ENCODE assay signal across 17 cellular contexts in genomic region chr19:5940260-5941208, GRCh38. TPM values are rescaled to one million over a fixed set of nuclear protein-coding genes. Genes with fewer than 3 reads are reported as not detected.
DNase-seq lines count a peak whose midpoint lies in the region; ATAC-seq and TF ChIP-seq lines count a peak whose summit lies in the region.
"Had no signal": no experiment of that assay in that cellular context is flagged by ENCODE, and none has a peak within 500 bp of the region (broad histone marks: within the 10 kb centered on the region; RNA-seq: fewer than 3 reads in every experiment).

No MANE protein-coding gene starts in this region.

- intact Hi-C loops in Right ventricle myocardium superior (cut with DNase I), result no loop called here
- intact Hi-C loops in cardiac septum (cut with DNase I), result no loop called here
- intact Hi-C loops in heart left ventricle (cut with DNase I), result no loop called here
- intact Hi-C loops in Caco-2 (cut with micrococcal nuclease; ENCODE audit: unreplicated experiment), result no loop called here

- H3K4me2 ChIP-seq in neural progenitor cell, result no peak overlapping the region

- no peaks in the 10 kb centered on the region for H3K27me3 Mint-ChIP-seq in neural progenitor cell (ENCODE audit: insufficient read depth, low read depth)
- no peaks in the 10 kb centered on the region for H3K27me3 Mint-ChIP-seq in Caco-2 (ENCODE audit: insufficient read depth, unreplicated experiment)

- H3K4me3 ChIP-seq in heart left ventricle (no peak overlapping the region), neural progenitor cell (no peak overlapping the region), stomach smooth muscle (ENCODE audit: low read length in 2 of 2) (no peak overlapping the region), Caco-2 (ENCODE audit: low read depth, low read length) (no peak overlapping the region)

- H3K36me3 ChIP-seq in heart left ventricle (peaks cover 0 to 53% (median 47%) of the 10 kb centered on the region in 9 donors), neural progenitor cell (no peaks in the 10 kb centered on the region), stomach smooth muscle (ENCODE audit: control insufficient read depth in 2 of 2, insufficient read depth in 2 of 2, low read length in 2 of 2) (peaks cover 11 to 35% of the 10 kb centered on the region in 2 donors), Caco-2 (ENCODE audit: control insufficient read depth, insufficient read depth, low read length) (peaks cover 2% of the 10 kb centered on the region; the same call in 1 of the 2 replicates)

- no peak overlapping the region for H2AFZ ChIP-seq in neural progenitor cell (replicated peaks)

- H3K9me3 ChIP-seq in heart left ventricle (no peaks in the 10 kb centered on the region), neural progenitor cell (ENCODE audit: low read depth) (no peaks in the 10 kb centered on the region), stomach smooth muscle (ENCODE audit: control insufficient read depth in 2 of 2, low read length in 2 of 2) (no peaks in the 10 kb centered on the region), Caco-2 (no peaks in the 10 kb centered on the region)

- peaks cover 0 to 40% (median 15%) of the 10 kb centered on the region in 12 donors for H3K4me1 ChIP-seq in heart left ventricle
- peaks cover 5% of the 10 kb centered on the region for H3K4me1 ChIP-seq in neural progenitor cell
- peaks cover 63% of the 10 kb centered on the region for H3K4me1 ChIP-seq in stomach smooth muscle (ENCODE audit: control insufficient read depth, insufficient read depth, low read length)
- H3K4me1 ChIP-seq in Caco-2, result no peaks in the 10 kb centered on the region

- H4K20me1 ChIP-seq in neural progenitor cell (ENCODE audit: low read depth), result peaks cover 90% of the 10 kb centered on the region

- no peaks in the 10 kb centered on the region for H3F3A ChIP-seq in neural progenitor cell (ENCODE audit: low read depth)

- WGBS in heart left ventricle, 4 donors, result 72 to 78% (median 73%) methylated on average over 16 to 21 of the region's 21 CpGs

- POLR2A ChIA-PET in Caco-2 (lab: Charles Lee), result no interaction called here

- peaks cover 31% of the 10 kb centered on the region for H3K36me3 Mint-ChIP-seq in neural progenitor cell
- H3K36me3 Mint-ChIP-seq in Caco-2 (ENCODE audit: insufficient read depth, unreplicated experiment), result peaks cover 60% of the 10 kb centered on the region

- TF ChIP-seq CTCF in heart left ventricle (IDR thresholded peaks at IDR 0.05), result no peak
- TF ChIP-seq CTCF in neural progenitor cell (IDR thresholded peaks at IDR 0.05), result no peak
- TF ChIP-seq CTCF in Caco-2 (IDR thresholded peaks at IDR 0.05; ENCODE audit: insufficient read depth in 1 of 2, low read depth in 1 of 2, low read length in 1 of 2, severe bottlenecking in 1 of 2, unreplicated experiment in 1 of 2), result no peak

- peaks cover 61% of the 10 kb centered on the region for H3K79me2 ChIP-seq in neural progenitor cell (ENCODE audit: low read depth)

- TF ChIP-seq POLR2A in heart left ventricle (IDR thresholded peaks at IDR 0.05), result no peak

- CTCF ChIA-PET in Caco-2 (lab: Charles Lee), result no interaction called here

- DNase-seq in Right ventricle myocardium superior, result no peak
- no peak for DNase-seq in cardiac septum (ENCODE audit: low spot score)
- no peak for DNase-seq in heart left ventricle
- no peak for DNase-seq in neural progenitor cell (ENCODE audit: low spot score)
- no peak for DNase-seq in HuH-7.5 (ENCODE audit: low spot score)
- DNase-seq in Caco-2, result no peak
- DNase-seq in NCI-H524 treated with DMSO at 0.1 percent for 48 hours (lab: John Stamatoyannopoulos, UW), result no peak
- DNase-seq: CD8-positive, alpha-beta T cell; DMS79; KBM-7; MV-4-11; NCI-H1417; NCI-H187; NCI-H2107; NCI-H2227 treated with DMSO at 0.1 percent for 48 hours; NCI-H524 had no signal

- H3K9ac ChIP-seq in neural progenitor cell, result no peak overlapping the region
- peak overlapping the region in 1 of 2 donors; percentile 5 for H3K9ac ChIP-seq in stomach smooth muscle (ENCODE audit: low read length in 2 of 2)

- H3K9me3 Mint-ChIP-seq in neural progenitor cell (no peaks in the 10 kb centered on the region), Caco-2 (ENCODE audit: unreplicated experiment) (no peaks in the 10 kb centered on the region)
- H3K9me3 Mint-ChIP-seq: CD8-positive, alpha-beta T cell had no signal

- peaks cover 40% of the 10 kb centered on the region for H3K4me1 Mint-ChIP-seq in neural progenitor cell
- H3K4me1 Mint-ChIP-seq in Caco-2 (ENCODE audit: low read depth, unreplicated experiment), result no peaks in the 10 kb centered on the region

- H3K27ac Mint-ChIP-seq in neural progenitor cell, result peak overlapping the region; percentile 91
- H3K27ac Mint-ChIP-seq in Caco-2 (ENCODE audit: unreplicated experiment), result no peak overlapping the region
- H3K27ac Mint-ChIP-seq: CD8-positive, alpha-beta T cell had no signal

- H3K4me3 Mint-ChIP-seq in neural progenitor cell (no peak overlapping the region), Caco-2 (ENCODE audit: unreplicated experiment) (no peak overlapping the region)
- H3K4me3 Mint-ChIP-seq: CD8-positive, alpha-beta T cell had no signal

- H3K27ac ChIP-seq in heart left ventricle, result peak overlapping the region in 8 of 12 donors; percentile 25 to 68 (median 42)
- H3K27ac ChIP-seq in neural progenitor cell, result no peak overlapping the region
- H3K27ac ChIP-seq in stomach smooth muscle (ENCODE audit: low read length), result peak overlapping the region; percentile 69

- BruUV-seq in Caco-2 (replicated peaks; lab: Mats Ljungman, UMichigan), result no TSS peak

- no peaks in the 10 kb centered on the region for H3K27me3 ChIP-seq in heart left ventricle
- no peaks in the 10 kb centered on the region for H3K27me3 ChIP-seq in neural progenitor cell
- no peaks in the 10 kb centered on the region for H3K27me3 ChIP-seq in stomach smooth muscle (ENCODE audit: control insufficient read depth in 1 of 2, insufficient read depth in 2 of 2, low read length in 2 of 2)
- no peaks in the 10 kb centered on the region for H3K27me3 ChIP-seq in Caco-2 (replicated peaks; ENCODE audit: control insufficient read depth, insufficient read depth, low read length)

- ATAC-seq in Right ventricle myocardium superior (ENCODE audit: poor library complexity) (peak; percentile 51), heart left ventricle (peak in 3 of 4 donors; percentile 56 to 78 (median 61))
- ATAC-seq: CD8-positive, alpha-beta T cell had no signal

RNA-seq across cellular contexts. Expression of gene CAPS, which starts 26.5 kb away (rescaled TPM):
- total RNA-seq in Right ventricle myocardium superior (3.4 TPM), cardiac septum (2.7 TPM), heart left ventricle (1 to 10 TPM; 1.2 to 6.2 (median 3.3) TPM), neural progenitor cell (ENCODE audit: low replicate concordance) (2.2 and 12.4 TPM in 2 replicates), Caco-2 (2022) (5.8 and 7.2 TPM in 2 replicates)
- 1 to 10 TPM; 2.4 to 4.8 TPM for polyA plus RNA-seq in heart left ventricle

RNA-seq across cellular contexts. Expression of gene VMAC, which starts 35.9 kb away (rescaled TPM):
- 2.1 TPM for total RNA-seq in Right ventricle myocardium superior
- total RNA-seq in cardiac septum, result 2.4 TPM
- 1 to 10 TPM; 1.7 to 3.9 (median 2.3) TPM for total RNA-seq in heart left ventricle
- 1 to 10 TPM; 1.3 to 3.8 TPM for polyA plus RNA-seq in heart left ventricle
- total RNA-seq in neural progenitor cell (ENCODE audit: low replicate concordance), result 4.6 and 6.8 TPM in 2 replicates
- 4.7 and 4.8 TPM in 2 replicates for total RNA-seq in Caco-2 (2022)

RNA-seq across cellular contexts. Expression of gene NDUFA11, which starts 36.9 kb away (rescaled TPM):
- 606 TPM for total RNA-seq in Right ventricle myocardium superior
- 414 TPM for total RNA-seq in cardiac septum
- 100 to 1,000 TPM; 388 to 533 (median 476) TPM for total RNA-seq in heart left ventricle
- polyA plus RNA-seq in heart left ventricle, result 100 to 1,000 TPM; 791 to 945 TPM
- 102 and 197 TPM in 2 replicates for total RNA-seq in neural progenitor cell (ENCODE audit: low replicate concordance)
- 272 and 274 TPM in 2 replicates for total RNA-seq in Caco-2 (2022)

RNA-seq across cellular contexts. Expression of gene RANBP3, which starts 37.4 kb away (rescaled TPM):
- total RNA-seq in Right ventricle myocardium superior, result 57.4 TPM
- total RNA-seq in cardiac septum, result 49.0 TPM
- total RNA-seq in heart left ventricle, result 10 to 100 TPM; 48.9 to 80.7 (median 58.0) TPM
- 10 to 100 TPM; 29.4 to 59.7 TPM for polyA plus RNA-seq in heart left ventricle
- total RNA-seq in neural progenitor cell (ENCODE audit: low replicate concordance), result 77.8 and 83.5 TPM in 2 replicates
- total RNA-seq in Caco-2 (2022), result 85.4 and 90.4 TPM in 2 replicates
